Comparison of ENCODE assay signal across 8 cellular contexts in genomic region chr19:8320564-8321066, GRCh38. TPM values are rescaled to one million over a fixed set of nuclear protein-coding genes. Genes with fewer than 3 reads are reported as not detected.
DNase-seq lines count a peak whose midpoint lies in the region; ATAC-seq and TF ChIP-seq lines count a peak whose summit lies in the region.

No MANE protein-coding gene starts in this region.

- H3K4me3 Mint-ChIP-seq in WTC11 = peak overlapping the region; percentile 97

- no peaks in the 10 kb centered on the region; the same call in 1 of the 2 replicates for H3K27me3 Mint-ChIP-seq in WTC11 (ENCODE audit: low read depth)

- peaks cover 21% of the 10 kb centered on the region for H3K36me3 Mint-ChIP-seq in WTC11

- no peaks in the 10 kb centered on the region for H3K27me3 ChIP-seq in prostate gland (replicated peaks; ENCODE audit: insufficient read depth)

- H3K4me3 ChIP-seq in GM12875 (ENCODE audit: low read depth, low read length) (peak overlapping the region; percentile 95), foreskin fibroblast (ENCODE audit: low read depth in 1 of 2, low read length in 2 of 2) (peak overlapping the region; percentile 99 to 100), prostate gland (peak overlapping the region; percentile 72 to 94)

- no peaks in the 10 kb centered on the region for H3K36me3 ChIP-seq in prostate gland

- TF ChIP-seq CTCF in GM12875 (IDR thresholded peaks at IDR 0.05; ENCODE audit: borderline replicate concordance, insufficient read depth, low read depth, low read length) (no peak), WTC11 (IDR thresholded peaks at IDR 0.05) (no peak), foreskin fibroblast (IDR thresholded peaks at IDR 0.05; ENCODE audit: low read depth, low read length) (no peak), prostate gland (IDR thresholded peaks at IDR 0.05) (no peak)

- H3K9me3 ChIP-seq in prostate gland = no peaks in the 10 kb centered on the region

- 2% methylated on average over 16 of the region's 16 CpGs for WGBS in prostate gland

- peaks cover 41% of the 10 kb centered on the region for H3K4me1 Mint-ChIP-seq in WTC11

- POLR2A ChIA-PET in WTC11 (lab: Charles Lee) = interaction anchor here (0.9 to 1.2 kb wide), 2 partner anchors 14 to 144 kb away, joined by 3 to 4 read pairs; no protein-coding TSS in a partner anchor

- CTCF ChIA-PET in WTC11 (lab: Charles Lee) = interaction anchor here (0.8 to 0.9 kb wide), 2 partner anchors 13 to 15 kb away, joined by 3 read pairs; no protein-coding TSS in a partner anchor

- peaks cover 4% of the 10 kb centered on the region for H3K4me1 ChIP-seq in prostate gland (replicated peaks)

- no peaks in the 10 kb centered on the region for H3K9me3 Mint-ChIP-seq in WTC11

- peak overlapping the region; percentile 84 to 88 for H3K27ac ChIP-seq in prostate gland

- peak; percentile 16 for ATAC-seq in HG03025 (IDR thresholded peaks at IDR 0.05; ENCODE audit: low FRiP score, unreplicated experiment)
- no peak for ATAC-seq in WTC11

- H3K27ac Mint-ChIP-seq in WTC11 = peak overlapping the region; percentile 98

- no peak for TF ChIP-seq POLR2A in prostate gland (IDR thresholded peaks at IDR 0.05)

- intact Hi-C loops in prostate gland (cut with DNase I) = loop anchor here (1.0 kb wide), 1 partner anchor 12 kb away; the partner anchor contains the start of gene CD320

- no peak for DNase-seq in WTC11 (ENCODE audit: low spot score)
- DNase-seq in foreskin fibroblast = no peak
- no peak for DNase-seq in prostate gland (ENCODE audit: low spot score)
- DNase-seq in NCI-H2196 treated with DMSO at 0.1 percent for 48 hours (lab: John Stamatoyannopoulos, UW; ENCODE audit: unreplicated experiment) = no peak
- no peak for DNase-seq in NCI-H446 (lab: John Stamatoyannopoulos, UW)
- DNase-seq in kidney glomerular epithelial cell (lab: John Stamatoyannopoulos, UW) = no peak

TF ChIP-seq in WTC11, 78 proteins besides CTCF, POLR2A, EP300 and RAD21:
- TF ChIP-seq TEAD1 (CRISPR knock-in tag; IDR thresholded peaks at IDR 0.05) (0 out of 2 replicates have a peak, but pooled peaks have one; percentile 1), FOXP1 (CRISPR knock-in tag; IDR thresholded peaks at IDR 0.05; ENCODE audit: borderline replicate concordance) (no peak), SOX15 (CRISPR knock-in tag; IDR thresholded peaks at IDR 0.05) (no peak), ATF1 (CRISPR knock-in tag; IDR thresholded peaks at IDR 0.05) (no peak), ZBTB21 (CRISPR knock-in tag; IDR thresholded peaks at IDR 0.05; ENCODE audit: borderline replicate concordance) (no peak), GABPB1 (CRISPR knock-in tag; IDR thresholded peaks at IDR 0.05) (no peak), GTF2I (CRISPR knock-in tag; conservative IDR thresholded peaks at IDR 0.05) (no peak), JUN (CRISPR knock-in tag; IDR thresholded peaks at IDR 0.05) (peak; percentile 54; the same call in 1 of the 2 replicates), OVOL2 (CRISPR knock-in tag; IDR thresholded peaks at IDR 0.05; ENCODE audit: borderline replicate concordance) (no peak)
- TF ChIP-seq, protein P1, sequence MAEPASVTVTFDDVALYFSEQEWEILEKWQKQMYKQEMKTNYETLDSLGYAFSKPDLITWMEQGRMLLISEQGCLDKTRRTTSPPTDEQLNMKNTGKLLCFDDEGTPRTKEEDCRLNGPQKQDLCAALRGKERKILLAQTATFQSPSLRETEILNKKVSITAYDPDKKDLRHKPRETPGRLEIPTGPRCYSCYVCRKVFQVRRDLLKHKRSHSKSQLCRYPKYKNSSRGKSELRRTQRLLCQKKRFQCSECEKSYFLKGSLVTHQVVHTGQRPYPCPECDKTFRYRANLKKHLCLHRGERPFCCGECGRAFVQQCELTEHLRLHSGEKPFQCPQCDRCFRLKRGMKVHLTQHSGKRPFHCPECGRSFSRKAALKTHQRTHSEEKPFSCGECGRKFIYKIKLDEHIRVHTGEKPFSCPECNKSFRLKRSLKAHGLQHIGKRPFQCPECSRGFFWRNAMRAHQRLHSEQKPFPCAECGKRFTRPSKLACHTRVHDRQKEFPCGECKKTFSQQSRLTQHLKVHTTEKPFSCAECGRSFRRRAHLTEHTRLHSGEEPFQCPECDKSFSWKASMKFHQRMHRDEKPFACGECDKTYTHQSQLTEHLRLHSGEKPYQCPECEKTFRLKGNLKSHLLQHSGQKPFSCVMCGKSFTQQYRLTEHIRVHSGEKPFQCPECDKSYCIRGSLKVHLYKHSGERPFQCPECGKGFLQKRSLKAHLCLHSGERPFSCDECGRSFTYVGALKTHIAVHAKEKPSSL (CRISPR knock-in tag; conservative IDR thresholded peaks at IDR 0.05) = no peak
- TF ChIP-seq, protein P2, sequence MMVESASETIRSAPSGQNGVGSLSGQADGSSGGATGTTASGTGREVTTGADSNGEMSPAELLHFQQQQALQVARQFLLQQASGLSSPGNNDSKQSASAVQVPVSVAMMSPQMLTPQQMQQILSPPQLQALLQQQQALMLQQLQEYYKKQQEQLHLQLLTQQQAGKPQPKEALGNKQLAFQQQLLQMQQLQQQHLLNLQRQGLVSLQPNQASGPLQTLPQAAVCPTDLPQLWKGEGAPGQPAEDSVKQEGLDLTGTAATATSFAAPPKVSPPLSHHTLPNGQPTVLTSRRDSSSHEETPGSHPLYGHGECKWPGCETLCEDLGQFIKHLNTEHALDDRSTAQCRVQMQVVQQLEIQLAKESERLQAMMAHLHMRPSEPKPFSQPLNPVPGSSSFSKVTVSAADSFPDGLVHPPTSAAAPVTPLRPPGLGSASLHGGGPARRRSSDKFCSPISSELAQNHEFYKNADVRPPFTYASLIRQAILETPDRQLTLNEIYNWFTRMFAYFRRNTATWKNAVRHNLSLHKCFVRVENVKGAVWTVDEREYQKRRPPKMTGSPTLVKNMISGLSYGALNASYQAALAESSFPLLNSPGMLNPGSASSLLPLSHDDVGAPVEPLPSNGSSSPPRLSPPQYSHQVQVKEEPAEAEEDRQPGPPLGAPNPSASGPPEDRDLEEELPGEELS (CRISPR knock-in tag; IDR thresholded peaks at IDR 0.05) = no peak
- TF ChIP-seq, protein P3, sequence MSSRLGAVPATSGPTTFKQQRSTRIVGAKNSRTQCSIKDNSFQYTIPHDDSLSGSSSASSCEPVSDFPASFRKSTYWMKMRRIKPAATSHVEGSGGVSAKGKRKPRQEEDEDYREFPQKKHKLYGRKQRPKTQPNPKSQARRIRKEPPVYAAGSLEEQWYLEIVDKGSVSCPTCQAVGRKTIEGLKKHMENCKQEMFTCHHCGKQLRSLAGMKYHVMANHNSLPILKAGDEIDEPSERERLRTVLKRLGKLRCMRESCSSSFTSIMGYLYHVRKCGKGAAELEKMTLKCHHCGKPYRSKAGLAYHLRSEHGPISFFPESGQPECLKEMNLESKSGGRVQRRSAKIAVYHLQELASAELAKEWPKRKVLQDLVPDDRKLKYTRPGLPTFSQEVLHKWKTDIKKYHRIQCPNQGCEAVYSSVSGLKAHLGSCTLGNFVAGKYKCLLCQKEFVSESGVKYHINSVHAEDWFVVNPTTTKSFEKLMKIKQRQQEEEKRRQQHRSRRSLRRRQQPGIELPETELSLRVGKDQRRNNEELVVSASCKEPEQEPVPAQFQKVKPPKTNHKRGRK (CRISPR knock-in tag; IDR thresholded peaks at IDR 0.05; ENCODE audit: borderline replicate concordance) = no peak

RNA-seq across cellular contexts. Expression of gene NDUFA7, which starts 0.6 kb away (rescaled TPM):
- total RNA-seq in WTC11 (2021) (76.4 to 101 TPM (median 91.9 TPM) in 3 replicates), prostate gland (10 to 100 TPM; 39.6 to 52.6 TPM)

RNA-seq across cellular contexts. Expression of gene RPS28, which starts 0.7 kb away (rescaled TPM):
- 2,082 to 2,373 TPM (median 2,292 TPM) in 3 replicates for total RNA-seq in WTC11 (2021)
- total RNA-seq in prostate gland = 100 to 1,000 TPM; 488 to 498 TPM

RNA-seq across cellular contexts. Expression of gene CD320, which starts 12.5 kb away (rescaled TPM):
- total RNA-seq in WTC11 (2021) (107 to 121 TPM (median 114 TPM) in 3 replicates), prostate gland (10 to 100 TPM; 50.8 to 91.4 TPM)

RNA-seq across cellular contexts. Expression of gene KANK3, which starts 22.4 kb away (rescaled TPM):
- total RNA-seq in WTC11 (2021) (7.8 to 8.0 TPM (median 8.0 TPM) in 3 replicates), prostate gland (10 to 100 TPM; 15.4 to 23.8 TPM)

RNA-seq across cellular contexts. Expression of gene ANGPTL4, which starts 43.3 kb away (rescaled TPM):
- total RNA-seq in WTC11 (2021) (1.0 to 2.7 TPM (median 2.2 TPM) in 3 replicates), prostate gland (10 to 100 TPM; 25.7 to 26.4 TPM)
